ENCODE assay signal across 13 cellular contexts in genomic region chr10:91511549-91512330, GRCh38.
A peak's percentile ranks its signal among the peaks of the same experiment; 100 is the strongest.
DNase-seq lines count a peak whose midpoint lies in the region; ATAC-seq and TF ChIP-seq lines count a peak whose summit lies in the region.
"Had no signal": no experiment of that assay in that cellular context is flagged by ENCODE, and none has a peak within 500 bp of the region (broad histone marks: within the 10 kb centered on the region; RNA-seq: fewer than 3 reads in every experiment).

No MANE protein-coding gene starts in this region.

- H3K4me3 ChIP-seq in lower lobe of right lung, result no peak overlapping the region
- H3K4me3 ChIP-seq: BLaER1 treated with 17β-estradiol and CSF1 and Interleukin-3, amounts not matched to agents 10 nM and 100 nM; gastroesophageal sphincter; mucosa of descending colon had no signal

- peaks cover 5% of the 10 kb centered on the region for H3K36me3 ChIP-seq in lower lobe of right lung

- H3K9me3 ChIP-seq in lower lobe of right lung, result no peaks in the 10 kb centered on the region
- H3K9me3 ChIP-seq: BLaER1 treated with 17β-estradiol and CSF1 and Interleukin-3, amounts not matched to agents 10 nM and 100 nM; gastroesophageal sphincter; mucosa of descending colon had no signal

- H3K4me1 ChIP-seq in lower lobe of right lung, result no peaks in the 10 kb centered on the region

- no peak overlapping the region for H3K27ac ChIP-seq in lower lobe of right lung
- H3K27ac ChIP-seq: BLaER1 treated with 17β-estradiol and CSF1 and Interleukin-3, amounts not matched to agents 10 nM and 100 nM had no signal

- ATAC-seq in lower lobe of right lung, result no peak
- ATAC-seq: gastroesophageal sphincter had no signal

- no peak for TF ChIP-seq CTCF in lower lobe of right lung (IDR thresholded peaks at IDR 0.05)

- no peaks in the 10 kb centered on the region for H3K27me3 ChIP-seq in lower lobe of right lung (ENCODE audit: low read depth)
- H3K27me3 ChIP-seq: BLaER1 treated with 17β-estradiol and CSF1 and Interleukin-3, amounts not matched to agents 10 nM and 100 nM; gastroesophageal sphincter had no signal

- DNase-seq in A172 (ENCODE audit: low spot score), result peak; percentile 60
- DNase-seq in H4 (ENCODE audit: low spot score), result peak; percentile 24
- DNase-seq in amniotic epithelial cell (ENCODE audit: low read depth), result peak; percentile 93
- DNase-seq in hepatic stellate cell (ENCODE audit: low spot score), result peak; percentile 54
- no peak for DNase-seq in lower lobe of right lung
- no peak for DNase-seq in NCI-H2029 (lab: John Stamatoyannopoulos, UW)
- no peak for DNase-seq in NCI-H2196 (lab: John Stamatoyannopoulos, UW; ENCODE audit: unreplicated experiment)
- no peak for DNase-seq in NCI-H187 treated with DMSO at 0.1 percent for 48 hours (lab: John Stamatoyannopoulos, UW)
- DNase-seq: activated CD4-positive, CD25-positive, alpha-beta regulatory T cell; activated naive CD8-positive, alpha-beta T cell treated with anti-CD3 and anti-CD28 coated beads for 36 hours; mucosa of descending colon had no signal

- intact Hi-C loops in lower lobe of right lung (cut with DNase I), result loop anchor here (10.0 kb wide), 1 partner anchor 123 kb away; the partner anchor contains the start of gene PPP1R3C

Comparison
In these comparisons a context has a peak if more than half of its experiments do, and no peak if none do; other contexts are left out.
1. DNase-seq: peak in A172 (single experiment), H4 (single experiment), amniotic epithelial cell (single experiment) and hepatic stellate cell (single experiment); none in lower lobe of right lung (single experiment), NCI-H2029 (single experiment), NCI-H2196 (single experiment) and NCI-H187 treated with DMSO at 0.1 percent for 48 hours (single experiment).